Comparison of ENCODE assay signal across 30 cellular contexts in genomic region chr2:123785332-123785731, GRCh38.
DNase-seq lines count a peak whose midpoint lies in the region; ATAC-seq, FAIRE-seq and TF ChIP-seq lines count a peak whose summit lies in the region.
"Had no signal": no experiment of that assay in that cellular context is flagged by ENCODE, and none has a peak within 500 bp of the region (broad histone marks: within the 10 kb centered on the region; RNA-seq: fewer than 3 reads in every experiment).

No MANE protein-coding gene starts in this region.

- TF ChIP-seq EP300 in HepG2 (IDR thresholded peaks at IDR 0.05; ENCODE audit: low read depth in 2 of 2, low read length in 2 of 2) (no peak), HepG2 (CRISPR knock-in tag; IDR thresholded peaks at IDR 0.05; ENCODE audit: borderline replicate concordance) (no peak), A549 (IDR thresholded peaks at IDR 0.05) (no peak)

- intact Hi-C loops in HepG2 (cut with micrococcal nuclease; ENCODE audit: unreplicated experiment), result no loop called here
- intact Hi-C loops in right lobe of liver (cut with DNase I), result no loop called here

- peaks cover 84% of the 10 kb centered on the region for H3K9me3 ChIP-seq in HepG2 (ENCODE audit: low read length)
- peaks cover 0 to 4% (median 0%) of the 10 kb centered on the region in 4 donors for H3K9me3 ChIP-seq in right lobe of liver
- H3K9me3 ChIP-seq in A549, result no peaks in the 10 kb centered on the region; the same call in 2 of the 3 replicates
- H3K9me3 ChIP-seq: BE2C, BLaER1, Caco-2 had no signal

- H3K4me3 ChIP-seq in HepG2 (replicated peaks in 1 of 3; ENCODE audit: insufficient read depth in 1 of 3, low read depth in 2 of 3, low read length in 3 of 3), result no peak overlapping the region
- no peak overlapping the region for H3K4me3 ChIP-seq in right lobe of liver
- no peak overlapping the region for H3K4me3 ChIP-seq in A549
- H3K4me3 ChIP-seq: BLaER1; BLaER1 treated with 17β-estradiol and CSF1 and Interleukin-3, amounts not matched to agents 10 nM and 100 nM had no signal

- H3K4me1 ChIP-seq in HepG2 (ENCODE audit: insufficient read depth, low read length), result no peaks in the 10 kb centered on the region
- H3K4me1 ChIP-seq in right lobe of liver, result no peaks in the 10 kb centered on the region
- H3K4me1 ChIP-seq in A549, result no peaks in the 10 kb centered on the region
- H3K4me1 ChIP-seq: BE2C; BLaER1; BLaER1 treated with 17β-estradiol and CSF1 and Interleukin-3, amounts not matched to agents 10 nM and 100 nM; Caco-2 had no signal

- H3K9ac ChIP-seq in HepG2 (ENCODE audit: insufficient read depth, low read depth, low read length), result no peak overlapping the region
- H3K9ac ChIP-seq: BLaER1; BLaER1 treated with 17β-estradiol and CSF1 and Interleukin-3, amounts not matched to agents 10 nM and 100 nM had no signal

- no peak for ATAC-seq in HepG2
- no peak for ATAC-seq in right lobe of liver
- ATAC-seq in A549, result no peak
- ATAC-seq: CD8-positive, alpha-beta T cell had no signal

- H3K27ac ChIP-seq in HepG2 (ENCODE audit: extremely low read length, insufficient read depth, low read length) (no peak overlapping the region), right lobe of liver (no peak overlapping the region), A549 (no peak overlapping the region)
- H3K27ac ChIP-seq: 22Rv1; BLaER1; BLaER1 treated with 17β-estradiol and CSF1 and Interleukin-3, amounts not matched to agents 10 nM and 100 nM; C4-2B had no signal

- H3K36me3 ChIP-seq in HepG2 (replicated peaks in 1 of 2; ENCODE audit: control insufficient read depth in 1 of 2, insufficient read depth in 2 of 2, low read length in 2 of 2) (no peaks in the 10 kb centered on the region), right lobe of liver (no peaks in the 10 kb centered on the region)
- H3K36me3 ChIP-seq: BE2C; BLaER1; BLaER1 treated with 17β-estradiol and CSF1 and Interleukin-3, amounts not matched to agents 10 nM and 100 nM had no signal

- no peaks in the 10 kb centered on the region for H3K27me3 ChIP-seq in HepG2 (ENCODE audit: control insufficient read depth in 1 of 2, insufficient read depth in 2 of 2, low read length in 2 of 2)
- no peaks in the 10 kb centered on the region for H3K27me3 ChIP-seq in right lobe of liver
- H3K27me3 ChIP-seq: BE2C; BLaER1; BLaER1 treated with 17β-estradiol and CSF1 and Interleukin-3, amounts not matched to agents 10 nM and 100 nM had no signal

- DNase-seq in HepG2 (ENCODE audit: low spot score) (no peak), right lobe of liver (no peak), A549 (ENCODE audit: low read depth in 1 of 2, low spot score in 1 of 2) (no peak), GM10266 (ENCODE audit: extremely low spot score) (no peak)
- DNase-seq: 8988T; ACHN; AML-193; BE2C; C1 segment of cervical spinal cord; Caco-2; Calu3; CD4-positive, alpha-beta memory T cell; CD4-positive, alpha-beta T cell; CD4-positive, CD25-positive, alpha-beta regulatory T cell; CD8-positive, alpha-beta memory T cell; CD8-positive, alpha-beta T cell; COR-L47; DMS 273 treated with DMSO at 0.1 percent for 48 hours; DMS153; DMS53; DMS79; DMS79 treated with DMSO at 0.1 percent for 48 hours; DND-41; EL had no signal

- TF ChIP-seq CTCF in HepG2 (CRISPR knock-in tag; IDR thresholded peaks at IDR 0.05) (no peak), right lobe of liver (IDR thresholded peaks at IDR 0.05) (no peak), A549 (IDR thresholded peaks at IDR 0.05) (no peak), GM10266 (IDR thresholded peaks at IDR 0.05; ENCODE audit: control insufficient read depth, insufficient read depth, low read depth, missing control alignments) (no peak)

- no peak overlapping the region for H2AFZ ChIP-seq in HepG2 (ENCODE audit: low read length)

- no peak overlapping the region for H3K4me2 ChIP-seq in HepG2 (ENCODE audit: low read depth, low read length)
- H3K4me2 ChIP-seq in A549, result no peak overlapping the region
- H3K4me2 ChIP-seq: BLaER1; BLaER1 treated with 17β-estradiol and CSF1 and Interleukin-3, amounts not matched to agents 10 nM and 100 nM had no signal

- TF ChIP-seq POLR2A in HepG2 (IDR thresholded peaks at IDR 0.05; ENCODE audit: insufficient read depth in 1 of 2, low read depth in 2 of 2, low read length in 2 of 2) (no peak), right lobe of liver (IDR thresholded peaks at IDR 0.05) (no peak), A549 (IDR thresholded peaks at IDR 0.05; ENCODE audit: low read length) (no peak)

- no TSS peak for BruUV-seq in HepG2 (replicated peaks; lab: Mats Ljungman, UMichigan)

- 0% methylated on average over 1 of the region's 1 CpG for WGBS in HepG2 (ENCODE audit: low lambda C conversion rate)
- 0% methylated on average over 1 of the region's 1 CpG for WGBS in right lobe of liver (ENCODE audit: insufficient coverage, low coverage, low lambda C conversion rate, missing lambda C conversion rate)
- WGBS in A549 (ENCODE audit: missing lambda C conversion rate), result 10% methylated on average over 1 of the region's 1 CpG

- POLR2A ChIA-PET in HepG2 (lab: Yijun Ruan, JAX) (no interaction called here), A549 (lab: Yijun Ruan, JAX) (no interaction called here)

- no peaks in the 10 kb centered on the region for H4K20me1 ChIP-seq in HepG2 (ENCODE audit: insufficient read depth, low read length)
- H4K20me1 ChIP-seq: BLaER1; BLaER1 treated with 17β-estradiol and CSF1 and Interleukin-3, amounts not matched to agents 10 nM and 100 nM had no signal

- CTCF ChIA-PET in HepG2 (lab: Yijun Ruan, JAX; ENCODE audit: low intra/inter-chr PET ratio, low total read pairs), result no interaction called here
- CTCF ChIA-PET in A549 (lab: Yijun Ruan, JAX), result no interaction called here

- in situ Hi-C loops in HepG2 (cut with HindIII; ENCODE audit: extremely low pct_ligation_motif_present, low pct_unique_long_range_greater_than_20kb), result no loop called here

- TF ChIP-seq RAD21 in HepG2 (CRISPR knock-in tag; IDR thresholded peaks at IDR 0.05), result no peak
- TF ChIP-seq RAD21 in A549 (conservative IDR thresholded peaks at IDR 0.05 in 1 of 2, IDR thresholded peaks at IDR 0.05 in 1 of 2), result no peak

- no peak for FAIRE-seq in HepG2 (lab: Jason Lieb, UNC)
- no peak for FAIRE-seq in A549 (lab: Jason Lieb, UNC)
- FAIRE-seq: A204.1, D721Med had no signal

- H3K79me2 ChIP-seq in HepG2 (ENCODE audit: insufficient read depth, low read length), result no peaks in the 10 kb centered on the region

TF ChIP-seq in HepG2, 621 proteins besides CTCF, POLR2A, EP300 and RAD21:
- TF ChIP-seq MAFK (conservative IDR thresholded peaks at IDR 0.05 in 1 of 2, IDR thresholded peaks at IDR 0.05 in 1 of 2; ENCODE audit: low read length in 2 of 2) (peak; percentile 58 to 67; a peak in 3 of 4 replicates), MAFF (IDR thresholded peaks at IDR 0.05; ENCODE audit: low read depth, low read length) (peak; percentile 44)
- TF ChIP-seq, protein P1, sequence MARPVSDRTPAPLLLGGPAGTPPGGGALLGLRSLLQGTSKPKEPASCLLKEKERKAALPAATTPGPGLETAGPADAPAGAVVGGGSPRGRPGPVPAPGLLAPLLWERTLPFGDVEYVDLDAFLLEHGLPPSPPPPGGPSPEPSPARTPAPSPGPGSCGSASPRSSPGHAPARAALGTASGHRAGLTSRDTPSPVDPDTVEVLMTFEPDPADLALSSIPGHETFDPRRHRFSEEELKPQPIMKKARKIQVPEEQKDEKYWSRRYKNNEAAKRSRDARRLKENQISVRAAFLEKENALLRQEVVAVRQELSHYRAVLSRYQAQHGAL (CRISPR knock-in tag; IDR thresholded peaks at IDR 0.05; ENCODE audit: not compliant biosample characterization), result no peak

TF ChIP-seq in A549, 52 proteins besides CTCF, POLR2A, EP300 and RAD21:
- TF ChIP-seq MAFK (IDR thresholded peaks at IDR 0.05; ENCODE audit: partially characterized antibody) (peak; percentile 3), ESRRA (IDR thresholded peaks at IDR 0.05; ENCODE audit: borderline replicate concordance, low read length) (no peak), EHMT2 (IDR thresholded peaks at IDR 0.05; ENCODE audit: low read depth) (no peak)

Comparison
In these comparisons a context has a peak if more than half of its experiments do, and no peak if none do; other contexts are left out.
1. Of the 38 proteins assayed by ChIP-seq in both HepG2 and A549: peak only in HepG2: none; only in A549: none; in both: MAFK; in neither: 37.